12 cellular contexts compared by ENCODE assay signal in genomic region chrX:97446298-97446882, GRCh38.
DNase-seq lines count a peak whose midpoint lies in the region; ATAC-seq, FAIRE-seq and TF ChIP-seq lines count a peak whose summit lies in the region.
"Had no signal": no experiment of that assay in that cellular context is flagged by ENCODE, and none has a peak within 500 bp of the region (broad histone marks: within the 10 kb centered on the region; RNA-seq: fewer than 3 reads in every experiment).

No MANE protein-coding gene starts in this region.

- no peaks in the 10 kb centered on the region for H3K36me3 Mint-ChIP-seq in CD14-positive monocyte

- H3K27me3 ChIP-seq in KMS-11 (ENCODE audit: insufficient read depth, low read depth) (no peaks in the 10 kb centered on the region), bronchial epithelial cell (ENCODE audit: control insufficient read depth, insufficient read depth, low read length) (no peaks in the 10 kb centered on the region)

- no peaks in the 10 kb centered on the region for H3K4me1 ChIP-seq in KMS-11 (ENCODE audit: low read depth, poor library complexity, severe bottlenecking)

- no peak for FAIRE-seq in bronchial epithelial cell (lab: Jason Lieb, UNC)

- TF ChIP-seq CTCF in CD14-positive monocyte (IDR thresholded peaks at IDR 0.05) (peak; percentile 22), KMS-11 (conservative IDR thresholded peaks at IDR 0.05; ENCODE audit: low read depth, low read length) (peak; percentile 43), bronchial epithelial cell (IDR thresholded peaks at IDR 0.05; ENCODE audit: insufficient read depth, low read length, severe bottlenecking) (no peak)

- H3K4me2 ChIP-seq in KMS-11 = no peak overlapping the region

- H2AFZ ChIP-seq in KMS-11 (ENCODE audit: low read depth) = no peak overlapping the region

- no peak overlapping the region for H3K4me3 Mint-ChIP-seq in CD14-positive monocyte

- DNase-seq in CD14-positive monocyte (ENCODE audit: low spot score) (no peak), bronchial epithelial cell (ENCODE audit: low read depth) (peak; percentile 2), medulla oblongata (ENCODE audit: extremely low spot score) (peak; percentile 1)
- DNase-seq: DMS79; NCI-H1694; stimulated activated CD4-positive, alpha-beta T cell treated with anti-CD3 and anti-CD28 coated beads, Interleukin-15, amount 100 ng/mL, for 24 hours had no signal

- H3K36me3 ChIP-seq in KMS-11 (ENCODE audit: insufficient read depth) (no peaks in the 10 kb centered on the region), bronchial epithelial cell (ENCODE audit: control insufficient read depth, insufficient read depth, low read length) (no peaks in the 10 kb centered on the region)

- H4K20me1 ChIP-seq in KMS-11 (ENCODE audit: insufficient read depth) = no peaks in the 10 kb centered on the region

- no peak overlapping the region for H3K4me3 ChIP-seq in KMS-11 (IDR thresholded peaks at IDR 0.05; ENCODE audit: insufficient read depth, low read depth, low read length)
- H3K4me3 ChIP-seq in bronchial epithelial cell (ENCODE audit: low read depth, low read length) = no peak overlapping the region

- no peaks in the 10 kb centered on the region for H3K27me3 Mint-ChIP-seq in CD14-positive monocyte (ENCODE audit: low read depth in 3 of 3)

- H3K9me3 Mint-ChIP-seq in CD14-positive monocyte = no peaks in the 10 kb centered on the region

- no peak overlapping the region for H3K27ac ChIP-seq in KMS-11
- H3K27ac ChIP-seq: epithelial cell of prostate had no signal

- ATAC-seq in HG02981 (IDR thresholded peaks at IDR 0.05; ENCODE audit: unreplicated experiment) (no peak), GM21723 (IDR thresholded peaks at IDR 0.05; ENCODE audit: unreplicated experiment) (no peak), HG03378 (IDR thresholded peaks at IDR 0.05; ENCODE audit: unreplicated experiment) (no peak), HG03175 (IDR thresholded peaks at IDR 0.05; ENCODE audit: unreplicated experiment) (no peak)

- H3K79me2 ChIP-seq in KMS-11 (ENCODE audit: insufficient read depth, low read depth) = no peaks in the 10 kb centered on the region

- H3K9ac ChIP-seq in KMS-11 = no peak overlapping the region

- H3K27ac Mint-ChIP-seq in CD14-positive monocyte = no peak overlapping the region

- intact Hi-C loops in CD14-positive monocyte (cut with micrococcal nuclease) = no loop called here

- H3K4me1 Mint-ChIP-seq in CD14-positive monocyte = no peaks in the 10 kb centered on the region
